ENCODE assay signal across 25 cellular contexts in the genomic region with DNA sequence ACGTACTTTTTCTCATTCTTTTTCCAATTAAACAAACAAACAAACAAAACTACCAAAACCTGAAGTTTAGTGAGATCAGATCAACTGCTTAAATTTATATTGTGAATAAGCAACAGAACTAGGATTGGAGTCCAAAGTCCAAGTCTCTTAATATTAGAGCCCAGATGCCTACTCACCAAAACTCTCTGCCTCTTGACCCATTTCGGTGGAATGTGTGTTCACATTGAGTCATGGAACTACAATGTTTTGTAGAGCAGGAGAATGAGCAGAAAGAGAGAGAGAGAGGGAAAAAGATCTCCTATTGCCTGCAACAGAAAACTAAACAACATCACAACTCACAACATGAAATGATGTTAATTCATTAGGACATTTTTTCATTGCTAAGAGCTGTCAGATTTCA.
"Had no signal": no experiment of that assay in that cellular context is flagged by ENCODE, and none has a peak within 500 bp of the region (broad histone marks: within the 10 kb centered on the region; RNA-seq: fewer than 3 reads in every experiment).

No MANE protein-coding gene starts in this region.

- DNase-seq: activated CD4-positive, alpha-beta memory T cell treated with anti-CD3 and anti-CD28 coated beads for 36 hours; activated CD4-positive, alpha-beta T cell treated with anti-CD3 and anti-CD28 coated beads, Interleukin-2, amount 10 ng/mL, durations not matched to agents 24 days and 14 days; activated CD8-positive, alpha-beta memory T cell treated with anti-CD3 and anti-CD28 coated beads, Interleukin-2, amount 50 U/mL, for 48 hours; activated gamma-delta T cell; activated naive CD4-positive, alpha-beta T cell treated with anti-CD3 and anti-CD28 coated beads, Interleukin-2, amount 10 ng/mL, durations not matched to agents 7 days and 5 days; activated naive CD8-positive, alpha-beta T cell treated with anti-CD3 and anti-CD28 coated beads, Interleukin-2, amount 10 ng/mL, durations not matched to agents 7 days and 5 days; activated T-cell treated with anti-CD3 and anti-CD28 coated beads, Interleukin-2, amount 50 U/mL, for 24 hours; brain microvascular endothelial cell; caudate nucleus; foreskin fibroblast; heart left ventricle; hypothalamus; immature natural killer cell; kidney; right cardiac atrium; stimulated activated naive CD4-positive, alpha-beta T cell; T-helper 9 cell; tibial artery; upper lobe of right lung; WERI-Rb-1 had no signal

- H3K27ac Mint-ChIP-seq: activated CD4-positive, alpha-beta memory T cell treated with anti-CD3 and anti-CD28 coated beads for 36 hours; activated CD4-positive, alpha-beta T cell treated with anti-CD3 and anti-CD28 coated beads, Interleukin-2, amount 10 ng/mL, durations not matched to agents 24 days and 14 days; activated naive CD4-positive, alpha-beta T cell treated with anti-CD3 and anti-CD28 coated beads, Interleukin-2, amount 10 ng/mL, durations not matched to agents 7 days and 5 days; activated naive CD8-positive, alpha-beta T cell treated with anti-CD3 and anti-CD28 coated beads, Interleukin-2, amount 10 ng/mL, durations not matched to agents 7 days and 5 days; activated T-cell treated with anti-CD3 and anti-CD28 coated beads, Interleukin-2, amount 50 U/mL, for 24 hours; immature natural killer cell; natural killer cell treated with Interleukin-12 subunit alpha and Interleukin-12 subunit beta and Interleukin-15 and Interleukin-18, amount 100 ng/mL, for 72 hours had no signal

- ATAC-seq: activated CD4-positive, CD25-positive, alpha-beta regulatory T cell treated with anti-CD3 and anti-CD28 coated beads, Interleukin-2, amount 50 U/mL, for 24 hours; esophagus mucosa; heart left ventricle; natural killer cell treated with Interleukin-12 subunit alpha and Interleukin-12 subunit beta and Interleukin-15 and Interleukin-18, amount 100 ng/mL, for 72 hours; right cardiac atrium; upper lobe of right lung had no signal

- H3K36me3 Mint-ChIP-seq: activated CD4-positive, alpha-beta memory T cell treated with anti-CD3 and anti-CD28 coated beads for 36 hours; activated naive CD4-positive, alpha-beta T cell treated with anti-CD3 and anti-CD28 coated beads, Interleukin-2, amount 10 ng/mL, durations not matched to agents 7 days and 5 days; activated naive CD8-positive, alpha-beta T cell treated with anti-CD3 and anti-CD28 coated beads, Interleukin-2, amount 10 ng/mL, durations not matched to agents 7 days and 5 days; immature natural killer cell; natural killer cell treated with Interleukin-12 subunit alpha and Interleukin-12 subunit beta and Interleukin-15 and Interleukin-18, amount 100 ng/mL, for 72 hours had no signal

- H3K36me3 ChIP-seq: ascending aorta, brain microvascular endothelial cell, heart left ventricle, suprapubic skin, tibial artery, upper lobe of right lung, WERI-Rb-1 had no signal

- H3K4me3 ChIP-seq: ascending aorta, heart left ventricle, suprapubic skin, tibial artery, upper lobe of right lung had no signal

- H3K9me3 Mint-ChIP-seq: activated CD4-positive, alpha-beta T cell treated with anti-CD3 and anti-CD28 coated beads, Interleukin-2, amount 10 ng/mL, durations not matched to agents 24 days and 14 days had no signal

- H3K4me1 Mint-ChIP-seq: activated CD4-positive, alpha-beta T cell treated with anti-CD3 and anti-CD28 coated beads, Interleukin-2, amount 10 ng/mL, durations not matched to agents 24 days and 14 days; activated naive CD4-positive, alpha-beta T cell treated with anti-CD3 and anti-CD28 coated beads, Interleukin-2, amount 10 ng/mL, durations not matched to agents 7 days and 5 days; activated naive CD8-positive, alpha-beta T cell treated with anti-CD3 and anti-CD28 coated beads, Interleukin-2, amount 10 ng/mL, durations not matched to agents 7 days and 5 days; immature natural killer cell had no signal

- H3K27me3 ChIP-seq: ascending aorta, brain microvascular endothelial cell, heart left ventricle, suprapubic skin, tibial artery had no signal

- H3K27ac ChIP-seq: ascending aorta, brain microvascular endothelial cell, heart left ventricle, suprapubic skin, tibial artery, upper lobe of right lung, WERI-Rb-1 had no signal

- H3K4me3 Mint-ChIP-seq: activated CD4-positive, alpha-beta memory T cell treated with anti-CD3 and anti-CD28 coated beads for 36 hours; activated CD4-positive, alpha-beta T cell treated with anti-CD3 and anti-CD28 coated beads, Interleukin-2, amount 10 ng/mL, durations not matched to agents 24 days and 14 days; activated naive CD4-positive, alpha-beta T cell treated with anti-CD3 and anti-CD28 coated beads, Interleukin-2, amount 10 ng/mL, durations not matched to agents 7 days and 5 days; activated naive CD8-positive, alpha-beta T cell treated with anti-CD3 and anti-CD28 coated beads, Interleukin-2, amount 10 ng/mL, durations not matched to agents 7 days and 5 days; activated T-cell treated with anti-CD3 and anti-CD28 coated beads, Interleukin-2, amount 50 U/mL, for 24 hours; immature natural killer cell; natural killer cell treated with Interleukin-12 subunit alpha and Interleukin-12 subunit beta and Interleukin-15 and Interleukin-18, amount 100 ng/mL, for 72 hours had no signal

- H3K27me3 Mint-ChIP-seq: activated CD4-positive, alpha-beta memory T cell treated with anti-CD3 and anti-CD28 coated beads for 36 hours; activated CD4-positive, alpha-beta T cell treated with anti-CD3 and anti-CD28 coated beads, Interleukin-2, amount 10 ng/mL, durations not matched to agents 24 days and 14 days; activated naive CD4-positive, alpha-beta T cell treated with anti-CD3 and anti-CD28 coated beads, Interleukin-2, amount 10 ng/mL, durations not matched to agents 7 days and 5 days; activated naive CD8-positive, alpha-beta T cell treated with anti-CD3 and anti-CD28 coated beads, Interleukin-2, amount 10 ng/mL, durations not matched to agents 7 days and 5 days; activated T-cell treated with anti-CD3 and anti-CD28 coated beads, Interleukin-2, amount 50 U/mL, for 24 hours; natural killer cell treated with Interleukin-12 subunit alpha and Interleukin-12 subunit beta and Interleukin-15 and Interleukin-18, amount 100 ng/mL, for 72 hours had no signal

- H3K9me3 ChIP-seq: ascending aorta, heart left ventricle, suprapubic skin, tibial artery, upper lobe of right lung had no signal

- H3K4me1 ChIP-seq: ascending aorta, suprapubic skin, upper lobe of right lung had no signal
